ENCODE assay signal across 29 cellular contexts in genomic region chr4:22465996-22466395, GRCh38.
"Had no signal": no experiment of that assay in that cellular context is flagged by ENCODE, and none has a peak within 500 bp of the region (broad histone marks: within the 10 kb centered on the region; RNA-seq: fewer than 3 reads in every experiment).

No MANE protein-coding gene starts in this region.

- H3K36me3 ChIP-seq: colonic mucosa, gastrocnemius medialis, heart left ventricle, heart right ventricle had no signal

- H3K4me3 Mint-ChIP-seq: dendritic cell treated with granulocyte-macrophage colony-stimulating factor and Interleukin-4, amounts not matched to agents 40 ng/mL and 50 ng/mL, for 4 days; effector memory CD8-positive, alpha-beta T cell; endodermal cell had no signal

- DNase-seq: colonic mucosa; cortex of kidney; dermis blood vessel endothelial cell; dorsolateral prefrontal cortex; effector CD4-positive, alpha-beta T cell; effector CD8-positive, alpha-beta T cell; effector memory CD4-positive, alpha-beta T cell; effector memory CD8-positive, alpha-beta T cell; endodermal cell; erythroblast; esophagus squamous epithelium; foreskin fibroblast; foreskin keratinocyte; foreskin melanocyte; gastrocnemius medialis; glutamatergic neuron; head of caudate nucleus; heart left ventricle; heart right ventricle had no signal

- H3K27me3 ChIP-seq: colonic mucosa, dorsolateral prefrontal cortex, esophagus muscularis mucosa, esophagus squamous epithelium, foreskin keratinocyte, gastrocnemius medialis, gastroesophageal sphincter, heart left ventricle, heart right ventricle had no signal

- H3K9me3 Mint-ChIP-seq: dendritic cell treated with granulocyte-macrophage colony-stimulating factor and Interleukin-4, amounts not matched to agents 40 ng/mL and 50 ng/mL, for 4 days; endodermal cell had no signal

- H3K4me3 ChIP-seq: colonic mucosa, coronary artery, dorsolateral prefrontal cortex, esophagus muscularis mucosa, esophagus squamous epithelium, gastrocnemius medialis, gastroesophageal sphincter, heart left ventricle, heart right ventricle had no signal

- ATAC-seq: effector memory CD8-positive, alpha-beta T cell; esophagus mucosa; foreskin keratinocyte; gastrocnemius medialis; gastroesophageal sphincter had no signal

- H3K27me3 Mint-ChIP-seq: effector memory CD8-positive, alpha-beta T cell had no signal

- H3K27ac ChIP-seq: colonic mucosa, coronary artery, dorsolateral prefrontal cortex, epithelial cell of prostate, esophagus muscularis mucosa, esophagus squamous epithelium, foreskin keratinocyte, gastrocnemius medialis, gastroesophageal sphincter, heart left ventricle, heart right ventricle had no signal

- H3K4me1 ChIP-seq: colonic mucosa, esophagus squamous epithelium, foreskin keratinocyte, gastroesophageal sphincter had no signal

- FAIRE-seq: colon, endometrium, endothelial cell of umbilical vein, frontal cortex had no signal

- H3K9me3 ChIP-seq: colonic mucosa, esophagus muscularis mucosa, esophagus squamous epithelium, gastrocnemius medialis, gastroesophageal sphincter, heart left ventricle, heart right ventricle had no signal

- H3K27ac Mint-ChIP-seq: dendritic cell treated with granulocyte-macrophage colony-stimulating factor and Interleukin-4, amounts not matched to agents 40 ng/mL and 50 ng/mL, for 4 days; effector memory CD8-positive, alpha-beta T cell; endodermal cell had no signal
